ENCODE assay signal across 8 cellular contexts in the genomic region with DNA sequence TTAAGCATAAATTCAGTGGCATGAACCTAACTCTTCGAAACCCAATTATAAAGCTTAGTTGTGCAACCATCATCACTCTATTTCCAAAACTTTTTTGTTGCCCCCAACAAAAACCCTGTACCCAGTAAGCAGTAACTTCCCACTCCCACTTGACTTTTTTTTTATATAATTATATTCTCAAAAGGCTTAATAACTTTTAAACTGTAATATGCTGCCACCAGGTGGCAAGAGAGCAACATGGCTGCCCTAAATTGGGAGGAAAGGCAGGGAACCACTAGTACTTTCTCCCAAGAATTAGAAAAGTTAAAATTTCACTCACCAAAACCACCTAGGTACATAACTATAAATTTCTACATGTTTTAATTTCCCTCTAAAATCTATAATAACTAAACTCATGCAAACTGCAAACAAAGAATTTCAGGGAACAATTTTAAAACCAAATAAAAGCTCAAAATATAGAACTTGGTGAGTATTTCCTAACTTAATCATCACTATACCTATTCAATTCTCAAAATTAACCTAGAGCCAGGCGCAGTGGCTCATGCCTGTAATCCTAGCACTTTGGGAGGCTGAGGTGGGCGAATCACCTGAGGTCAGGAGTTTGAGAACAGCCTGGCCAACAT. TPM values are rescaled to one million over a fixed set of nuclear protein-coding genes. Genes with fewer than 3 reads are reported as not detected.
DNase-seq lines count a peak whose midpoint lies in the region; ATAC-seq and TF ChIP-seq lines count a peak whose summit lies in the region.

No MANE protein-coding gene starts in this region.

- no peaks in the 10 kb centered on the region for H3K36me3 ChIP-seq in SK-N-MC (ENCODE audit: insufficient read depth, low read length)
- H3K36me3 ChIP-seq in parathyroid adenoma (ENCODE audit: control insufficient read depth, insufficient read depth, low read length): no peaks in the 10 kb centered on the region

- H3K4me2 ChIP-seq in parathyroid adenoma (ENCODE audit: low read length): no peak overlapping the region

- H3K79me2 ChIP-seq in parathyroid adenoma: peaks cover 4% of the 10 kb centered on the region

- no peaks in the 10 kb centered on the region for H3K9me3 ChIP-seq in SK-N-MC (ENCODE audit: low read depth, low read length)
- no peaks in the 10 kb centered on the region for H3K9me3 ChIP-seq in parathyroid adenoma (ENCODE audit: control insufficient read depth, low read length)

- no peak overlapping the region for H3K27ac ChIP-seq in SK-N-MC
- no peak overlapping the region for H3K27ac ChIP-seq in parathyroid adenoma

- H3K9me3 Mint-ChIP-seq in activated T-helper 17 cell treated with anti-CD3 and anti-CD28 coated beads, Interleukin-2, amount 50 U/mL, for 72 hours: no peaks in the 10 kb centered on the region

- ATAC-seq in HG03039 (IDR thresholded peaks at IDR 0.05; ENCODE audit: unreplicated experiment): no peak
- no peak for ATAC-seq in activated T-helper 17 cell treated with anti-CD3 and anti-CD28 coated beads, Interleukin-2, amount 50 U/mL, for 72 hours (replicated peaks)

- H3K27me3 Mint-ChIP-seq in activated T-helper 17 cell treated with anti-CD3 and anti-CD28 coated beads, Interleukin-2, amount 50 U/mL, for 72 hours: no peaks in the 10 kb centered on the region

- no peak overlapping the region for H3K4me3 Mint-ChIP-seq in activated T-helper 17 cell treated with anti-CD3 and anti-CD28 coated beads, Interleukin-2, amount 50 U/mL, for 72 hours

- no peaks in the 10 kb centered on the region for H3K4me1 ChIP-seq in parathyroid adenoma

- TF ChIP-seq CTCF in LNCAP (IDR thresholded peaks at IDR 0.05): peak; percentile 76
- peak; percentile 59 for TF ChIP-seq CTCF in parathyroid adenoma (IDR thresholded peaks at IDR 0.05)

- no peaks in the 10 kb centered on the region for H3K36me3 Mint-ChIP-seq in activated T-helper 17 cell treated with anti-CD3 and anti-CD28 coated beads, Interleukin-2, amount 50 U/mL, for 72 hours (ENCODE audit: low read depth)

- no peaks in the 10 kb centered on the region for H3K27me3 ChIP-seq in parathyroid adenoma (ENCODE audit: control insufficient read depth, insufficient read depth, low read length)

- no peak overlapping the region for H3K4me3 ChIP-seq in SK-N-MC
- H3K4me3 ChIP-seq in parathyroid adenoma (ENCODE audit: low read depth, low read length): no peak overlapping the region

- H3K9ac ChIP-seq in SK-N-MC (ENCODE audit: insufficient read length) (no peak overlapping the region), parathyroid adenoma (no peak overlapping the region)

- H3K27ac Mint-ChIP-seq in activated T-helper 17 cell treated with anti-CD3 and anti-CD28 coated beads, Interleukin-2, amount 50 U/mL, for 72 hours: no peak overlapping the region

- peak; percentile 4 for DNase-seq in activated T-cell treated with anti-CD3 and anti-CD28 coated beads for 1 hour (ENCODE audit: low read depth)
- DNase-seq in activated T-cell treated with anti-CD3 and anti-CD28 coated beads, Interleukin-2, amount 50 U/mL, for 48 hours: no peak
- peak; percentile 30 for DNase-seq in SK-N-MC (ENCODE audit: low read depth, low spot score)
- peak; percentile 34 for DNase-seq in fibroblast of gingiva (ENCODE audit: low read depth)

- peaks cover 8% of the 10 kb centered on the region for H3K4me1 Mint-ChIP-seq in activated T-helper 17 cell treated with anti-CD3 and anti-CD28 coated beads, Interleukin-2, amount 50 U/mL, for 72 hours

- H2AFZ ChIP-seq in parathyroid adenoma: no peak overlapping the region

RNA-seq across cellular contexts. Expression of a gene that starts 50.2 kb away (rescaled TPM):
- 10 to 100 TPM; 39.1 to 39.3 TPM for total RNA-seq in activated T-helper 17 cell treated with anti-CD3 and anti-CD28 coated beads, Interleukin-2, amount 50 U/mL, for 72 hours

Comparison
In these comparisons a context has a peak if more than half of its experiments do, and no peak if none do; other contexts are left out.
1. DNase-seq: peak in activated T-cell treated with anti-CD3 and anti-CD28 coated beads for 1 hour (single experiment), SK-N-MC (single experiment) and fibroblast of gingiva (single experiment); none in activated T-cell treated with anti-CD3 and anti-CD28 coated beads, Interleukin-2, amount 50 U/mL, for 48 hours (0 of 2).